ENCODE assay signal across 2 cellular contexts in the genomic region with DNA sequence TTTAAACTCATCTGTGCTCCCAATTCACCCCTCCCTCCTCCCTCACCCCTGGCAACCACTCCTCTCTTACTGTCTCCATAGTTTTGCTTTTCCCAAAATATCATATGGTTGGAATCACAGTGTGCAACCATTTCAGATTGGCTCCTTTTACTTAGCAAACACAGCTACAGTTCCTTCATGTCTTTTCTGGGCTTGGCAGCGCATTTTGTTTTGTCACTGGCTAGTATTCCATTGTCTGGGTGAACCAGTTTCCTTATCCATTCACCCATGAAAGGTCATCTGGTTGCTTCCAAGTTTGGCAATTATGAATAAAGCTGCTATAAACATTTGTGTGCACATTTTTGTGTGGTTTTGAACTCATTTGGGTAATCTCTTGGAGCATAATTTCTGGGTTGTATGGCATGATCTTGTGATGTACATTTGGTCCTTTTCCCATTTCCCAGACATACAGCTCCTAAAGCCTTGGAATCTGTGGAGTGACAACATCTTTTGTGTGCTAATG.
TF ChIP-seq lines count a peak whose summit lies in the region.

No MANE protein-coding gene starts in this region.

TF ChIP-seq in liver, 16 proteins besides CTCF, POLR2A, EP300 and RAD21:
- TF ChIP-seq NR2F2 (IDR thresholded peaks at IDR 0.05), result peak; percentile 56
- no peak for TF ChIP-seq HNF4G (IDR thresholded peaks at IDR 0.05)

TF ChIP-seq in H1, 55 proteins besides CTCF, POLR2A, EP300 and RAD21:
- TF ChIP-seq BACH1 (IDR thresholded peaks at IDR 0.05; ENCODE audit: low read length) (no peak), TAF7 (optimal IDR thresholded peaks at IDR 0.05; ENCODE audit: borderline replicate concordance, low read depth, low read length) (no peak), SP4 (IDR thresholded peaks at IDR 0.05; ENCODE audit: low read length) (no peak), HDAC2 (IDR thresholded peaks at IDR 0.05; ENCODE audit: borderline replicate concordance in 1 of 2, low read depth in 2 of 2, low read length in 2 of 2) (no peak), SP1 (IDR thresholded peaks at IDR 0.05; ENCODE audit: low read depth, low read length) (no peak), SUZ12 (IDR thresholded peaks at IDR 0.05; ENCODE audit: low read length) (no peak)
TF ChIP-seq in H1: peak in this region for 0.
